In the genomic region with DNA sequence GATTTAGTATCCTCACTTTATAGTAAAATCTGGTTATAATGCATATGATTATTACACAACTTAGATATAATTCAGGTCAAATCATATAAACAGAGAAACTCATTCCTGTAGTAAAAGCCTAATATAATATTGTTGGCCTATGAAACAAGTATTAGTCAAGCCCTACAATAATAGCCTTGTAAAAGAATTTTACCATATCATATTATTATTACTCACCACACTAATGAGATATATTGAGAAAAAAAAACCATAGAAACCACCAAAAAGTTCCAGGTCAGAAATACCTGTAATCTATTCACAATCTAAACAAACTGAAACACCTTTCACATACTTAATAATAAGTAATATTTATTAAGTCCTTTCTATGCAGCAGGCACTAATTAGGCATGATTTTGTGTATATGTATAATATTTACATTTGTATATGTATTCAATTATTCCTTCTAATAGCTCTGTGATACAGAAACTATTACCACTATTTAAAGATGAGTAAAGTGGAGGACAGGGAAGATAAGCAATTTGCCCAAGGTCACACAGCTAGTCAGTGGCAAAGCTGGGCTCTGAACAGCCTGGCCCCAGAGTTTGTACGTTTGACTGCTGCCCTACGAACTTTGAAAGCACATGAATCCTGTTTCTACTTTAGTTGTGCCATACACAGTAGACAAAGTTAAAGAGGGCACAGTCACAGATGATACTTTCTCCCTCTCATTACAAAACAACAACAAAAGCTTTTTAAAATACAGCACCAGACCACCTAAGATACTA, we compare ENCODE assay signal across 1 cellular context.
TF ChIP-seq lines count a peak whose summit lies in the region.

No MANE protein-coding gene starts in this region.

TF ChIP-seq in HepG2, 621 proteins besides CTCF, POLR2A, EP300 and RAD21:
- no peak for TF ChIP-seq EHMT2 (IDR thresholded peaks at IDR 0.05; ENCODE audit: borderline replicate concordance, low read depth, low read length)
- no peak for TF ChIP-seq NKX3-1 (CRISPR knock-in tag; IDR thresholded peaks at IDR 0.05)
- no peak for TF ChIP-seq ZNF432 (CRISPR knock-in tag; IDR thresholded peaks at IDR 0.05; ENCODE audit: borderline replicate concordance)
- peak; percentile 35; the same call in 1 of the 2 replicates for TF ChIP-seq HNF4A (CRISPR knock-in tag; IDR thresholded peaks at IDR 0.05)
- TF ChIP-seq GLMP (CRISPR knock-in tag; IDR thresholded peaks at IDR 0.05; ENCODE audit: borderline replicate concordance): no peak
- TF ChIP-seq HDAC6 (IDR thresholded peaks at IDR 0.05; ENCODE audit: low read depth, low read length): no peak
- TF ChIP-seq, protein P1, sequence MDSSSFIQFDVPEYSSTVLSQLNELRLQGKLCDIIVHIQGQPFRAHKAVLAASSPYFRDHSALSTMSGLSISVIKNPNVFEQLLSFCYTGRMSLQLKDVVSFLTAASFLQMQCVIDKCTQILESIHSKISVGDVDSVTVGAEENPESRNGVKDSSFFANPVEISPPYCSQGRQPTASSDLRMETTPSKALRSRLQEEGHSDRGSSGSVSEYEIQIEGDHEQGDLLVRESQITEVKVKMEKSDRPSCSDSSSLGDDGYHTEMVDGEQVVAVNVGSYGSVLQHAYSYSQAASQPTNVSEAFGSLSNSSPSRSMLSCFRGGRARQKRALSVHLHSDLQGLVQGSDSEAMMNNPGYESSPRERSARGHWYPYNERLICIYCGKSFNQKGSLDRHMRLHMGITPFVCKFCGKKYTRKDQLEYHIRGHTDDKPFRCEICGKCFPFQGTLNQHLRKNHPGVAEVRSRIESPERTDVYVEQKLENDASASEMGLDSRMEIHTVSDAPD (CRISPR knock-in tag; IDR thresholded peaks at IDR 0.05): no peak
- no peak for TF ChIP-seq GATAD1 (CRISPR knock-in tag; IDR thresholded peaks at IDR 0.05)
- no peak for TF ChIP-seq ATF7-NPFF (CRISPR knock-in tag; IDR thresholded peaks at IDR 0.05; ENCODE audit: low read depth)
- TF ChIP-seq HDAC1 (CRISPR knock-in tag; IDR thresholded peaks at IDR 0.05): no peak
- TF ChIP-seq YEATS2 (CRISPR knock-in tag; IDR thresholded peaks at IDR 0.05; ENCODE audit: borderline replicate concordance): no peak
- TF ChIP-seq ZNF720 (CRISPR knock-in tag; IDR thresholded peaks at IDR 0.05): no peak
- TF ChIP-seq KLF9 (CRISPR knock-in tag; IDR thresholded peaks at IDR 0.05; ENCODE audit: low read depth): no peak
- no peak for TF ChIP-seq ZNF777 (CRISPR knock-in tag; IDR thresholded peaks at IDR 0.05)
- no peak for TF ChIP-seq NCOR1 (IDR thresholded peaks at IDR 0.05; ENCODE audit: borderline replicate concordance, low read length)
- 0 out of 2 replicates have a peak, but pooled peaks have one; percentile 6 for TF ChIP-seq FOXA3 (CRISPR knock-in tag; IDR thresholded peaks at IDR 0.05)
- TF ChIP-seq PPARG (CRISPR knock-in tag; conservative IDR thresholded peaks at IDR 0.05): no peak
- TF ChIP-seq SAP130 (CRISPR knock-in tag; IDR thresholded peaks at IDR 0.05; ENCODE audit: low read depth): 0 out of 2 replicates have a peak, but pooled peaks have one; percentile 10
- no peak for TF ChIP-seq NR2F6 (IDR thresholded peaks at IDR 0.05)
- TF ChIP-seq NR2F6 (CRISPR knock-in tag; IDR thresholded peaks at IDR 0.05): peak; percentile 6; the same call in 1 of the 2 replicates
- no peak for TF ChIP-seq ZNF839 (CRISPR knock-in tag; IDR thresholded peaks at IDR 0.05; ENCODE audit: borderline replicate concordance)
- TF ChIP-seq, protein P2, sequence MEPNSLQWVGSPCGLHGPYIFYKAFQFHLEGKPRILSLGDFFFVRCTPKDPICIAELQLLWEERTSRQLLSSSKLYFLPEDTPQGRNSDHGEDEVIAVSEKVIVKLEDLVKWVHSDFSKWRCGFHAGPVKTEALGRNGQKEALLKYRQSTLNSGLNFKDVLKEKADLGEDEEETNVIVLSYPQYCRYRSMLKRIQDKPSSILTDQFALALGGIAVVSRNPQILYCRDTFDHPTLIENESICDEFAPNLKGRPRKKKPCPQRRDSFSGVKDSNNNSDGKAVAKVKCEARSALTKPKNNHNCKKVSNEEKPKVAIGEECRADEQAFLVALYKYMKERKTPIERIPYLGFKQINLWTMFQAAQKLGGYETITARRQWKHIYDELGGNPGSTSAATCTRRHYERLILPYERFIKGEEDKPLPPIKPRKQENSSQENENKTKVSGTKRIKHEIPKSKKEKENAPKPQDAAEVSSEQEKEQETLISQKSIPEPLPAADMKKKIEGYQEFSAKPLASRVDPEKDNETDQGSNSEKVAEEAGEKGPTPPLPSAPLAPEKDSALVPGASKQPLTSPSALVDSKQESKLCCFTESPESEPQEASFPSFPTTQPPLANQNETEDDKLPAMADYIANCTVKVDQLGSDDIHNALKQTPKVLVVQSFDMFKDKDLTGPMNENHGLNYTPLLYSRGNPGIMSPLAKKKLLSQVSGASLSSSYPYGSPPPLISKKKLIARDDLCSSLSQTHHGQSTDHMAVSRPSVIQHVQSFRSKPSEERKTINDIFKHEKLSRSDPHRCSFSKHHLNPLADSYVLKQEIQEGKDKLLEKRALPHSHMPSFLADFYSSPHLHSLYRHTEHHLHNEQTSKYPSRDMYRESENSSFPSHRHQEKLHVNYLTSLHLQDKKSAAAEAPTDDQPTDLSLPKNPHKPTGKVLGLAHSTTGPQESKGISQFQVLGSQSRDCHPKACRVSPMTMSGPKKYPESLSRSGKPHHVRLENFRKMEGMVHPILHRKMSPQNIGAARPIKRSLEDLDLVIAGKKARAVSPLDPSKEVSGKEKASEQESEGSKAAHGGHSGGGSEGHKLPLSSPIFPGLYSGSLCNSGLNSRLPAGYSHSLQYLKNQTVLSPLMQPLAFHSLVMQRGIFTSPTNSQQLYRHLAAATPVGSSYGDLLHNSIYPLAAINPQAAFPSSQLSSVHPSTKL (CRISPR knock-in tag; IDR thresholded peaks at IDR 0.05): 0 out of 2 replicates have a peak, but pooled peaks have one; percentile 7
- TF ChIP-seq CERS6 (CRISPR knock-in tag; IDR thresholded peaks at IDR 0.05): no peak
